In the genomic region with DNA sequence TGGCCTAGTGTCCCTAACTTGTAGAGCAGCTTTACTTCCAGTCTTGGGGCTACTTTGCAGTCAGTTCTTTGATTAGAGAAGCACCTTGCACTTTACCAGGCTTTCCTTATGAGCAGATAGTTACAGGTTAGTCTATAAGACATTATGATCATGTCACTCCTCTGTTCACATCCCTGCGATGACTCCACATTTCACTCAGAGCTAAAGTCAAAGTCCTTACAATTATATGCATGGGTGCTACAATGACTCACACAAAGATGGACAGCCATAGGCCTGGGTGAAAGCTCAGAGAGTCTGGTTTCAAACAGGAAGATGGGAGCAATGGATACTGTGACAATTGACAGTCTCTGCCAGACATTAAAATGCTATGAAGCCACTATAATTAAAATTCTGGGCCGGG, we compare ENCODE assay signal across 24 cellular contexts.
"Had no signal": no experiment of that assay in that cellular context is flagged by ENCODE, and none has a peak within 500 bp of the region (broad histone marks: within the 10 kb centered on the region; RNA-seq: fewer than 3 reads in every experiment).

No MANE protein-coding gene starts in this region.

- H3K4me1 ChIP-seq: ascending aorta, testis had no signal

- H3K9me3 ChIP-seq: adrenal gland, ascending aorta, testis had no signal

- H3K4me3 ChIP-seq: adrenal gland, ascending aorta, smooth muscle cell, testis had no signal

- H3K27ac ChIP-seq: adrenal gland, ascending aorta, brain microvascular endothelial cell, testis had no signal

- ATAC-seq: activated CD8-positive, alpha-beta memory T cell treated with anti-CD3 and anti-CD28 coated beads, Interleukin-2, amount 10 ng/mL, durations not matched to agents 7 days and 5 days; activated naive CD4-positive, alpha-beta T cell treated with anti-CD3 and anti-CD28 coated beads, Interleukin-2, amount 50 U/mL, for 72 hours; esophagus mucosa; sciatic nerve; stimulated activated naive B cell treated with anti-CD40 and anti-IgM and Interleukin-4, amounts not matched to agents 10 μg/mL and 1 μg/mL and 100 μg/mL, for 72 hours had no signal

- H3K27me3 ChIP-seq: ascending aorta, testis had no signal

- H3K36me3 ChIP-seq: adrenal gland, ascending aorta, brain microvascular endothelial cell had no signal

- DNase-seq: activated CD4-positive, alpha-beta memory T cell treated with anti-CD3 and anti-CD28 coated beads for 36 hours; activated CD4-positive, alpha-beta T cell treated with anti-CD3 and anti-CD28 coated beads for 4 hours; activated CD4-positive, CD25-positive, alpha-beta regulatory T cell; activated CD8-positive, alpha-beta memory T cell treated with anti-CD3 and anti-CD28 coated beads, Interleukin-2, amount 10 ng/mL, durations not matched to agents 7 days and 5 days; activated T-cell treated with anti-CD3 and anti-CD28 coated beads for 4 hours; adrenal gland; brain microvascular endothelial cell; caudate nucleus; effector CD8-positive, alpha-beta T cell; foreskin melanocyte; glutamatergic neuron; hippocampal formation; naive B cell; nucleus accumbens; stimulated activated CD4-positive, alpha-beta T cell treated with anti-CD3 and anti-CD28 coated beads, Interleukin-15, amount 100 ng/mL, for 24 hours; stimulated activated naive B cell treated with anti-CD40 and anti-IgM and Interleukin-4, amounts not matched to agents 10 μg/mL and 1 μg/mL and 100 μg/mL, for 72 hours; T1000; testis; trophoblast cell had no signal

- H3K4me2 ChIP-seq: smooth muscle cell had no signal
